Comparison of ENCODE assay signal across 1 cellular context in the genomic region with DNA sequence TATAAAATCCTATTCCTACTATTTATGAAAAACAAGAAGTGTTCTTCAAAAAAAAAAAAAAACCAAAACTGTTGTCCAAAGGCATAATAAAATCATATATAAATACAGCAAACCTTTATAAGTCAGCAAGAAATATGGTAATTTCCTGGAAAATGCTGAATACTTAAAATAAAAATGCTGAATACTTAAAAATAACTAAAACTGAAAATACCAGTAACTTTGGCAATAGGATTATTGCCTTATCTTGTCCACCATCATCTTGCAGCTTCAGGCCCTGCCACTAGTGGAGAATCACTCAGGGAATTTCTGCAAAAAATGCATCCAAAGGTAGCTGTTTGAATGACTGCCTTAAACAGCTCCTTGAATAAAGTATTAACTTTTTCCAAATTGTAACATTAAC.
TF ChIP-seq lines count a peak whose summit lies in the region.

No MANE protein-coding gene starts in this region.

TF ChIP-seq in SK-N-SH, 30 proteins besides CTCF, POLR2A, EP300 and RAD21 (continued from another document):
- TF ChIP-seq IRF3 (IDR thresholded peaks at IDR 0.05; ENCODE audit: low read depth, low read length) (no peak), USF2 (IDR thresholded peaks at IDR 0.05; ENCODE audit: borderline replicate concordance, low read depth, low read length) (no peak), CHD2 (IDR thresholded peaks at IDR 0.05; ENCODE audit: low read length, partially characterized antibody) (no peak), JUND (IDR thresholded peaks at IDR 0.05) (no peak), RFX5 (IDR thresholded peaks at IDR 0.05; ENCODE audit: low read length) (no peak), MEF2A (IDR thresholded peaks at IDR 0.05; ENCODE audit: borderline replicate concordance, low read depth) (no peak)
- TF ChIP-seq, protein P1, sequence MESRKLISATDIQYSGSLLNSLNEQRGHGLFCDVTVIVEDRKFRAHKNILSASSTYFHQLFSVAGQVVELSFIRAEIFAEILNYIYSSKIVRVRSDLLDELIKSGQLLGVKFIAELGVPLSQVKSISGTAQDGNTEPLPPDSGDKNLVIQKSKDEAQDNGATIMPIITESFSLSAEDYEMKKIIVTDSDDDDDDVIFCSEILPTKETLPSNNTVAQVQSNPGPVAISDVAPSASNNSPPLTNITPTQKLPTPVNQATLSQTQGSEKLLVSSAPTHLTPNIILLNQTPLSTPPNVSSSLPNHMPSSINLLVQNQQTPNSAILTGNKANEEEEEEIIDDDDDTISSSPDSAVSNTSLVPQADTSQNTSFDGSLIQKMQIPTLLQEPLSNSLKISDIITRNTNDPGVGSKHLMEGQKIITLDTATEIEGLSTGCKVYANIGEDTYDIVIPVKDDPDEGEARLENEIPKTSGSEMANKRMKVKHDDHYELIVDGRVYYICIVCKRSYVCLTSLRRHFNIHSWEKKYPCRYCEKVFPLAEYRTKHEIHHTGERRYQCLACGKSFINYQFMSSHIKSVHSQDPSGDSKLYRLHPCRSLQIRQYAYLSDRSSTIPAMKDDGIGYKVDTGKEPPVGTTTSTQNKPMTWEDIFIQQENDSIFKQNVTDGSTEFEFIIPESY (IDR thresholded peaks at IDR 0.05; ENCODE audit: borderline replicate concordance, low read depth): no peak
